ENCODE assay signal across 8 cellular contexts in genomic region chr1:64686828-64687724, GRCh38. TPM values are rescaled to one million over a fixed set of nuclear protein-coding genes. Genes with fewer than 3 reads are reported as not detected.
DNase-seq lines count a peak whose midpoint lies in the region; ATAC-seq, FAIRE-seq and TF ChIP-seq lines count a peak whose summit lies in the region.

No MANE protein-coding gene starts in this region.

- H3K27ac ChIP-seq in RWPE1 (no peak overlapping the region), caudate nucleus (ENCODE audit: low read depth, low read length) (peak overlapping the region; percentile 22), keratinocyte (ENCODE audit: control insufficient read depth, insufficient read depth, low read length) (no peak overlapping the region), suprapubic skin (no peak overlapping the region)

- no peak for ATAC-seq in GM21825 (IDR thresholded peaks at IDR 0.05; ENCODE audit: unreplicated experiment)

- H3K36me3 ChIP-seq in keratinocyte (ENCODE audit: control insufficient read depth in 2 of 2, extremely low read depth in 1 of 2, insufficient read depth in 2 of 2, low read length in 2 of 2) (no peaks in the 10 kb centered on the region), suprapubic skin (peaks cover 37% of the 10 kb centered on the region)

- H3K4me3 ChIP-seq in keratinocyte (ENCODE audit: control insufficient read depth in 2 of 3, extremely low read depth in 1 of 3, insufficient read depth in 2 of 3, low read depth in 1 of 3, low read length in 3 of 3), result no peak overlapping the region
- H3K4me3 ChIP-seq in suprapubic skin, result no peak overlapping the region

- DNase-seq in D721Med (ENCODE audit: insufficient read length, low spot score) (no peak), GM19238 (ENCODE audit: insufficient read length, low spot score) (peak; percentile 7), HT1080 (ENCODE audit: low read depth) (peak; percentile 27), RWPE1 (ENCODE audit: low spot score) (peak; percentile 65), caudate nucleus (lab: John Stamatoyannopoulos, UW) (peak in 5 of 61 donors; percentile 0 to 40 (median 29)), keratinocyte (ENCODE audit: low read depth, low spot score) (no peak), suprapubic skin (ENCODE audit: low spot score in 2 of 2) (no peak)

- H3K9me1 ChIP-seq in keratinocyte (ENCODE audit: control insufficient read depth, extremely low read depth, insufficient read depth, low read length), result no peaks in the 10 kb centered on the region

- H3K4me1 ChIP-seq in keratinocyte (ENCODE audit: control insufficient read depth, extremely low read depth, insufficient read depth, low read length) (peaks cover 5% of the 10 kb centered on the region), suprapubic skin (peaks cover 2% of the 10 kb centered on the region)

- POLR2A ChIA-PET in RWPE1 (lab: Yijun Ruan, JAX; ENCODE audit: low non-redundant PET), result no interaction called here

- CTCF ChIA-PET in RWPE1 (lab: Yijun Ruan, JAX), result no interaction called here

- no peaks in the 10 kb centered on the region for H3K9me3 ChIP-seq in keratinocyte (ENCODE audit: control insufficient read depth, low read depth, low read length)
- no peaks in the 10 kb centered on the region for H3K9me3 ChIP-seq in suprapubic skin

- no peak for TF ChIP-seq POLR2A in suprapubic skin (IDR thresholded peaks at IDR 0.05)

- FAIRE-seq in D721Med (lab: Jason Lieb, UNC) (peak; percentile 64), keratinocyte (lab: Jason Lieb, UNC) (peak; percentile 89)

- no peak overlapping the region for H2AFZ ChIP-seq in keratinocyte (ENCODE audit: control insufficient read depth, low read length)

- WGBS in suprapubic skin, result 36% methylated on average over 7 of the region's 7 CpGs

- TF ChIP-seq CTCF in D721Med (IDR thresholded peaks at IDR 0.05; ENCODE audit: insufficient read depth, missing control alignments), result peak; percentile 68
- peak; percentile 81 for TF ChIP-seq CTCF in RWPE1 (conservative IDR thresholded peaks at IDR 0.05; ENCODE audit: low read depth)
- TF ChIP-seq CTCF in keratinocyte (optimal IDR thresholded peaks at IDR 0.05 in 1 of 3, IDR thresholded peaks at IDR 0.05 in 1 of 3, conservative IDR thresholded peaks at IDR 0.05 in 1 of 3; ENCODE audit: extremely low read depth in 1 of 3, insufficient read depth in 2 of 3, low read length in 3 of 3), result peak; percentile 72 to 80 (median 76)
- TF ChIP-seq CTCF in suprapubic skin (IDR thresholded peaks at IDR 0.05), result peak; percentile 67 to 80

- no peak overlapping the region for H3K9ac ChIP-seq in keratinocyte (ENCODE audit: control insufficient read depth, extremely low read depth, insufficient read depth, low read length)

- TF ChIP-seq EP300 in suprapubic skin (IDR thresholded peaks at IDR 0.05), result no peak

- H3K27me3 ChIP-seq in keratinocyte (ENCODE audit: control insufficient read depth, extremely low read depth, insufficient read depth, low read length) (no peaks in the 10 kb centered on the region), suprapubic skin (no peaks in the 10 kb centered on the region)

- H3K4me2 ChIP-seq in keratinocyte (ENCODE audit: control insufficient read depth, extremely low read depth, insufficient read depth, low read depth, low read length), result no peak overlapping the region

- no peaks in the 10 kb centered on the region for H3K79me2 ChIP-seq in keratinocyte (ENCODE audit: control insufficient read depth, insufficient read depth, low read length)

- dilution Hi-C loops in keratinocyte (cut with MboI; ENCODE audit: extremely low pct_ligation_motif_present, low sequenced_read_pairs), result no loop called here

- no peaks in the 10 kb centered on the region for H4K20me1 ChIP-seq in keratinocyte (ENCODE audit: control insufficient read depth, extremely low read depth, insufficient read depth, low read length)

RNA-seq across cellular contexts. Expression of gene RAVER2, which starts 57.8 kb away (rescaled TPM):
- 12.4 and 12.5 TPM in 2 replicates for total RNA-seq in HT1080 (2014; rRNA removed; shearing (Covaris generic))
- polyA plus RNA-seq in HT1080 (2015; cell fraction: cytosol; rRNA removed), result 7.9 and 10.4 TPM in 2 replicates
- polyA plus RNA-seq in HT1080 (2015; cell fraction: nucleus; rRNA removed), result 12.2 and 12.3 TPM in 2 replicates
- polyA plus RNA-seq in keratinocyte, result 6.3 to 9.1 TPM (median 7.0 TPM) in 3 replicates
- polyA plus RNA-seq in keratinocyte (2011; ENCODE audit: low read depth), result 1.7 TPM
- 4.8 and 8.9 TPM in 2 replicates for polyA plus RNA-seq in keratinocyte (2011; cell fraction: cytosol; rRNA removed)
- polyA plus RNA-seq in keratinocyte (2011; cell fraction: nucleus; rRNA removed), result 6.5 and 8.6 TPM in 2 replicates
- 2.0 and 4.5 TPM in 2 replicates for polyA plus RNA-seq in keratinocyte (2012; ENCODE audit: low replicate concordance)
- 3.3 to 10.5 TPM (median 5.6 TPM) in 3 replicates for polyA minus RNA-seq in keratinocyte
- 6.5 TPM for polyA minus RNA-seq in keratinocyte (2011; cell fraction: cytosol; rRNA and poly(A)+ RNA removed)
- 3.7 and 7.6 TPM in 2 replicates for polyA minus RNA-seq in keratinocyte (2011; cell fraction: nucleus; rRNA and poly(A)+ RNA removed)
- 10 to 100 TPM in 3 of 4 donors, 1 to 10 TPM in 1; 7.9 to 15.7 (median 13.6) TPM for total RNA-seq in suprapubic skin

Comparison
In these comparisons a context has a peak if more than half of its experiments do, and no peak if none do; other contexts are left out.
1. DNase-seq: peak in GM19238 (single experiment), HT1080 (single experiment) and RWPE1 (single experiment); none in D721Med (single experiment), keratinocyte (single experiment) and suprapubic skin (0 of 2).
2. Peak in every context shown above with its lines, with median percentiles within 50 percentile points of each other: CTCF ChIP-seq.